In the genomic region with DNA sequence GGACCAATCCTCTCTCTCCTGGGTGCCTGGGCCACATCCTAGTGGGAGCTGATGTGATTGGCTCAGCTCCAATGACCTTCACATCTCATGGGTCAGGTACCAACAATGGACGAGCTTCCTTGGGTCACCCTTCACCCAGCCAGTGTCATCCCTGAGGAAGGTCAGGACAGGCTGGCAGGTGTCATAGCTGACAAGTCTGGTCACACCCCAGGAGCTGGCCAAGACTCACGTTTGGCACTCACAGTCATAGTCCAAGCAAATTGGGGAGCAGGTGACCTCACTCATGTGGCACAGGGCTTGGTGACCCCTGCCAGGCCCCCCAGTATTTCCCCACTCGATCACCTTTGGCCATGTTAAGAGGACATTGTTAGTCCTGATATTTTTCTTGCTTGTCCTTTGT, we compare ENCODE assay signal across 14 cellular contexts.
DNase-seq lines count a peak whose midpoint lies in the region; ATAC-seq, FAIRE-seq and TF ChIP-seq lines count a peak whose summit lies in the region.
"Had no signal": no experiment of that assay in that cellular context is flagged by ENCODE, and none has a peak within 500 bp of the region (broad histone marks: within the 10 kb centered on the region; RNA-seq: fewer than 3 reads in every experiment).

No MANE protein-coding gene starts in this region.

- H3K9ac ChIP-seq in PC-3 (ENCODE audit: low read length): peak overlapping the region; percentile 14; the same call in 1 of the 2 replicates
- H3K9ac ChIP-seq in skeletal muscle satellite cell (ENCODE audit: low read depth, low read length): peak overlapping the region; percentile 44

- H3K36me3 ChIP-seq in PC-3 (ENCODE audit: low read depth, low read length): peaks cover 7% of the 10 kb centered on the region; the same call in 1 of the 2 replicates
- H3K36me3 ChIP-seq in skeletal muscle satellite cell (ENCODE audit: insufficient read depth, low read length): no peaks in the 10 kb centered on the region
- H3K36me3 ChIP-seq in left lung: no peaks in the 10 kb centered on the region

- peak; percentile 14 for ATAC-seq in PC-3
- no peak for ATAC-seq in left lung
- no peak for ATAC-seq in HG03378 (IDR thresholded peaks at IDR 0.05; ENCODE audit: unreplicated experiment)
- ATAC-seq: A549 had no signal

- peak overlapping the region; percentile 10 for H3K4me2 ChIP-seq in PC-3 (ENCODE audit: low read length)
- H3K4me2 ChIP-seq in skeletal muscle satellite cell (ENCODE audit: low read length): peak overlapping the region; percentile 6
- H3K4me2 ChIP-seq: A549 had no signal

- H3K27ac ChIP-seq in PC-3 (ENCODE audit: low read length) (peak overlapping the region; percentile 80), epithelial cell of prostate (peak overlapping the region; percentile 84), left lung (no peak overlapping the region)
- H3K27ac ChIP-seq: A549, HL-60 had no signal

- peaks cover 10% of the 10 kb centered on the region for H3F3A ChIP-seq in PC-3 (ENCODE audit: low read length, unreplicated experiment)

- CTCF ChIA-PET in PC-3 (lab: Charles Lee): interaction anchor here (0.5 to 1.0 kb wide), 2 partner anchors 23 to 33 kb away, joined by 3 to 5 read pairs; no protein-coding TSS in a partner anchor

- DNase-seq in HTR-8/SVneo (ENCODE audit: insufficient read length, low spot score): no peak
- no peak for DNase-seq in PC-3
- DNase-seq in epithelial cell of prostate (ENCODE audit: low read depth, low spot score): no peak
- no peak for DNase-seq in medulla oblongata (ENCODE audit: extremely low spot score)
- DNase-seq in left lung: no peak
- no peak for DNase-seq in NCI-H226
- DNase-seq: Caco-2; CD8-positive, alpha-beta memory T cell; GF-D8 had no signal

- no peak overlapping the region for H2AFZ ChIP-seq in PC-3 (ENCODE audit: low read length)

- TF ChIP-seq CTCF in PC-3 (conservative IDR thresholded peaks at IDR 0.05; ENCODE audit: low read depth, low read length) (no peak), left lung (IDR thresholded peaks at IDR 0.05) (no peak)

- TSS peak; percentile 26 for BruUV-seq in PC-3 (replicated peaks; lab: Mats Ljungman, UMichigan)

- H3K9me3 ChIP-seq in PC-3 (ENCODE audit: low read length) (peaks cover 12% of the 10 kb centered on the region; the same call in 1 of the 2 replicates), skeletal muscle satellite cell (replicated peaks; ENCODE audit: low read length) (no peaks in the 10 kb centered on the region), left lung (no peaks in the 10 kb centered on the region)
- H3K9me3 ChIP-seq: A549, Caco-2 had no signal

- no peaks in the 10 kb centered on the region for H4K20me1 ChIP-seq in PC-3 (ENCODE audit: low read length)

- intact Hi-C loops in PC-3 (cut with micrococcal nuclease) (no loop called here), left lung (cut with DNase I) (no loop called here)

- H3K79me2 ChIP-seq in PC-3 (ENCODE audit: low read length): peaks cover 9% of the 10 kb centered on the region; the same call in 1 of the 2 replicates

- peaks cover 52% of the 10 kb centered on the region for H3K4me1 ChIP-seq in PC-3 (ENCODE audit: insufficient read depth, low read length)
- peaks cover 46% of the 10 kb centered on the region for H3K4me1 ChIP-seq in skeletal muscle satellite cell (ENCODE audit: control insufficient read depth, insufficient read depth, low read length)
- peaks cover 10 to 20% of the 10 kb centered on the region in 2 donors for H3K4me1 ChIP-seq in left lung
- H3K4me1 ChIP-seq: A549 had no signal

- H3K27me3 ChIP-seq in PC-3 (ENCODE audit: low read length) (no peaks in the 10 kb centered on the region), skeletal muscle satellite cell (ENCODE audit: control insufficient read depth, insufficient read depth, low read length) (no peaks in the 10 kb centered on the region), left lung (no peaks in the 10 kb centered on the region)

- no peaks in the 10 kb centered on the region for H3K9me2 ChIP-seq in PC-3 (replicated peaks; ENCODE audit: low read length)

- H3K4me3 ChIP-seq in PC-3 (ENCODE audit: low read length) (no peak overlapping the region), skeletal muscle satellite cell (ENCODE audit: low read length) (no peak overlapping the region), left lung (no peak overlapping the region)
- H3K4me3 ChIP-seq: A549 had no signal

- POLR2A ChIA-PET in PC-3 (lab: Charles Lee; ENCODE audit: unreplicated experiment): interaction anchor here (1.7 kb wide), 1 partner anchor 101 kb away, joined by 8 read pairs; the partner anchor contains the start of gene SNRK

- FAIRE-seq in HTR-8/SVneo (lab: Jason Lieb, UNC): peak; percentile 36
- FAIRE-seq: A549, GM19239 had no signal

Comparison
In these comparisons a context has a peak if more than half of its experiments do, and no peak if none do; other contexts are left out.
1. H3K27ac ChIP-seq: peak in PC-3 (single experiment) and epithelial cell of prostate (single experiment); none in left lung (0 of 2).